ENCODE assay signal across 14 cellular contexts in the genomic region with DNA sequence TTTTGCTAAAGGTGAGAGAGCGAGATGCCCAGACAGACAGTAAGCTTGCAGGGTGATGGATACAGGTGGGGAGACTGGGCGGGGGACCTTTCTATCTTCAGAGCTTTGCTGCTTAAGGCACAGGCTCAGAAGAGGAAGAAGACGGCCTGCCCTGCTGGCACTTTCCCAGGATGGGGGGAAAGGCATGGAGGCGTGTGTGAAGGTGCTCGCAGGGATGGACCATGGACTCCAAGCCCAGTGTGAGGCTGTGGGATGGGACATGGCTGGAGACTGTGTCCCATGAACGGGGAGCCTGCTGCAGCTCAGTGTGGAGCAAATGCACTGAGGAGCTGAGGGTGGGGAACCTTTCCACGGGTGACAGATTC.
DNase-seq lines count a peak whose midpoint lies in the region; ATAC-seq, FAIRE-seq and TF ChIP-seq lines count a peak whose summit lies in the region.
"Had no signal": no experiment of that assay in that cellular context is flagged by ENCODE, and none has a peak within 500 bp of the region (broad histone marks: within the 10 kb centered on the region; RNA-seq: fewer than 3 reads in every experiment).

No MANE protein-coding gene starts in this region.

- H3K27me3 ChIP-seq in BLaER1 = peaks cover 23% of the 10 kb centered on the region
- H3K27me3 ChIP-seq in H1 (replicated peaks in 1 of 4; ENCODE audit: control insufficient read depth in 3 of 4, extremely low read depth in 1 of 4, insufficient read depth in 3 of 4, low read length in 3 of 4) = no peaks in the 10 kb centered on the region
- H3K27me3 ChIP-seq in neural progenitor cell = no peaks in the 10 kb centered on the region

- H3K4me2 ChIP-seq in BLaER1 (peak overlapping the region; percentile 76), H1 (ENCODE audit: insufficient read depth in 1 of 2, low read depth in 2 of 2, low read length in 2 of 2) (no peak overlapping the region), neural progenitor cell (no peak overlapping the region)

- H4K20me1 ChIP-seq in BLaER1 (0 out of 2 replicates have a peak, but pooled peaks cover 6% of the 10 kb centered on the region), H1 (replicated peaks in 1 of 2; ENCODE audit: control insufficient read depth in 1 of 2, insufficient read depth in 2 of 2, low read length in 2 of 2) (no peaks in the 10 kb centered on the region), neural progenitor cell (ENCODE audit: low read depth) (no peaks in the 10 kb centered on the region)

- H3K36me3 Mint-ChIP-seq in neural progenitor cell = no peaks in the 10 kb centered on the region
- H3K36me3 Mint-ChIP-seq in type B pancreatic cell = no peaks in the 10 kb centered on the region
- H3K36me3 Mint-ChIP-seq: CD4-positive, alpha-beta memory T cell had no signal

- no peaks in the 10 kb centered on the region for H3K36me3 ChIP-seq in BLaER1
- no peaks in the 10 kb centered on the region for H3K36me3 ChIP-seq in H1 (ENCODE audit: control insufficient read depth in 2 of 4, insufficient read depth in 4 of 4, low read length in 3 of 4)
- H3K36me3 ChIP-seq in neural progenitor cell = no peaks in the 10 kb centered on the region
- H3K36me3 ChIP-seq: HAP-1 had no signal

- WGBS in H1 (ENCODE audit: extremely low coverage in 1 of 2, insufficient coverage in 1 of 2, insufficient read length in 1 of 2, insufficient replicate concordance in 2 of 2, low coverage in 1 of 2, low lambda C conversion rate in 2 of 2, missing lambda C conversion rate in 1 of 2), 2 experiments = 85% methylated on average over 7 of the region's 7 CpGs; no CpG with 5 or more reads in 1 of the 2 experiments

- peaks cover 10% of the 10 kb centered on the region for H3K9me3 Mint-ChIP-seq in neural progenitor cell
- peaks cover 4% of the 10 kb centered on the region for H3K9me3 Mint-ChIP-seq in type B pancreatic cell

- CTCF ChIA-PET in H1 (lab: Charles Lee; ENCODE audit: partially characterized antibody) = interaction anchor here (0.7 to 4.9 kb wide), 6 partner anchors 9 to 60 kb away, joined by 3 to 26 read pairs (median 4); no protein-coding TSS in a partner anchor

- H3K23ac ChIP-seq in H1 (ENCODE audit: insufficient read length) = no peak overlapping the region

- H3K4me3 ChIP-seq in BLaER1 = no peak overlapping the region
- H3K4me3 ChIP-seq in H1 (ENCODE audit: extremely low read depth in 1 of 4, insufficient read depth in 2 of 4, low read depth in 3 of 4, low read length in 4 of 4) = no peak overlapping the region
- no peak overlapping the region for H3K4me3 ChIP-seq in neural progenitor cell
- H3K4me3 ChIP-seq: HAP-1 had no signal

- peak overlapping the region; percentile 13; the same call in 1 of the 2 replicates for H2AFZ ChIP-seq in H1 (ENCODE audit: low read length)
- no peak overlapping the region for H2AFZ ChIP-seq in neural progenitor cell (replicated peaks)

- H3K27ac ChIP-seq in BLaER1 (no peak overlapping the region), H1 (ENCODE audit: low read depth, low read length) (no peak overlapping the region), neural progenitor cell (no peak overlapping the region)
- H3K27ac ChIP-seq: C4-2B had no signal

- H3K4ac ChIP-seq in H1 (replicated peaks; ENCODE audit: insufficient read length, low read depth, low read length) = no peak overlapping the region

- TF ChIP-seq POLR2A in H1 (IDR thresholded peaks at IDR 0.05; ENCODE audit: control extremely low read depth in 1 of 2, low read depth in 2 of 2, low read length in 2 of 2) = no peak

- H3K4me3 Mint-ChIP-seq in neural progenitor cell (no peak overlapping the region), type B pancreatic cell (no peak overlapping the region)
- H3K4me3 Mint-ChIP-seq: B cell; CD4-positive, alpha-beta memory T cell had no signal

- H3K27me3 Mint-ChIP-seq in neural progenitor cell (ENCODE audit: insufficient read depth, low read depth) (peaks cover 15% of the 10 kb centered on the region), type B pancreatic cell (peaks cover 34% of the 10 kb centered on the region)

- H3K4me1 Mint-ChIP-seq in neural progenitor cell = peaks cover 29% of the 10 kb centered on the region
- peaks cover 11% of the 10 kb centered on the region for H3K4me1 Mint-ChIP-seq in type B pancreatic cell (ENCODE audit: unreplicated experiment)
- H3K4me1 Mint-ChIP-seq: B cell; CD4-positive, alpha-beta memory T cell had no signal

- H3F3A ChIP-seq in neural progenitor cell (ENCODE audit: low read depth) = no peaks in the 10 kb centered on the region

- H2BK120ac ChIP-seq in H1 (replicated peaks; ENCODE audit: low read depth, low read length) = no peak overlapping the region

- no peak for TF ChIP-seq RAD21 in H1 (IDR thresholded peaks at IDR 0.05 in 1 of 2, conservative IDR thresholded peaks at IDR 0.05 in 1 of 2; ENCODE audit: low read depth in 2 of 2, low read length in 2 of 2)

- no peak overlapping the region for H3K18ac ChIP-seq in H1 (ENCODE audit: extremely low read depth, low read length)

- no peak overlapping the region for H3K14ac ChIP-seq in H1 (ENCODE audit: insufficient read length)

- no peak overlapping the region for H2BK5ac ChIP-seq in H1 (ENCODE audit: low read depth, low read length)

- peaks cover 46% of the 10 kb centered on the region for H3K4me1 ChIP-seq in BLaER1
- H3K4me1 ChIP-seq in H1 (replicated peaks in 1 of 4; ENCODE audit: control insufficient read depth in 3 of 4, insufficient read depth in 4 of 4, low read length in 3 of 4) = no peaks in the 10 kb centered on the region; a peak in 1 of 7 replicates
- H3K4me1 ChIP-seq in neural progenitor cell = no peaks in the 10 kb centered on the region
- H3K4me1 ChIP-seq: HAP-1 had no signal

- no peak for FAIRE-seq in H1 (lab: Jason Lieb, UNC)
- FAIRE-seq: GM12892 had no signal

- H3K27ac Mint-ChIP-seq in neural progenitor cell (peak overlapping the region; percentile 27), type B pancreatic cell (no peak overlapping the region)
- H3K27ac Mint-ChIP-seq: B cell; CD4-positive, alpha-beta memory T cell had no signal

- H4K5ac ChIP-seq in H1 (ENCODE audit: insufficient read length, low read depth, low read length) = no peak overlapping the region

- no peaks in the 10 kb centered on the region for H3K79me1 ChIP-seq in H1 (ENCODE audit: low read depth, low read length)

- H3K79me2 ChIP-seq in H1 (ENCODE audit: control insufficient read depth in 1 of 2, insufficient read depth in 2 of 2, low read length in 2 of 2) (no peaks in the 10 kb centered on the region), neural progenitor cell (ENCODE audit: low read depth) (no peaks in the 10 kb centered on the region)

- H3K9ac ChIP-seq in BLaER1 (no peak overlapping the region), H1 (replicated peaks in 1 of 4; ENCODE audit: extremely low read depth in 1 of 4, low read depth in 3 of 4, low read length in 3 of 4) (no peak overlapping the region), neural progenitor cell (no peak overlapping the region)

- no peaks in the 10 kb centered on the region for H3K23me2 ChIP-seq in H1 (ENCODE audit: low read depth, low read length)

- no peak overlapping the region for H2AK5ac ChIP-seq in H1 (ENCODE audit: low read depth, low read length)

- DNase-seq in H1 (ENCODE audit: low read depth in 1 of 2, low spot score in 2 of 2) (no peak), neural progenitor cell (ENCODE audit: low spot score) (no peak), type B pancreatic cell (ENCODE audit: extremely low spot score, unreplicated experiment) (peak; percentile 43), NCI-H446 (lab: John Stamatoyannopoulos, UW) (no peak)
- DNase-seq: CD4-positive, alpha-beta memory T cell; DMS153; DMS79; GDM1 had no signal

- H3K56ac ChIP-seq in H1 (replicated peaks; ENCODE audit: insufficient read length, low read depth, low read length) = no peak overlapping the region

- TF ChIP-seq CTCF in H1 (IDR thresholded peaks at IDR 0.05; ENCODE audit: control extremely low read depth in 1 of 3, insufficient read depth in 1 of 3, low read depth in 1 of 3, low read length in 3 of 3) (no peak), neural progenitor cell (IDR thresholded peaks at IDR 0.05) (no peak), type B pancreatic cell (conservative IDR thresholded peaks at IDR 0.05) (no peak)

- no peak for TF ChIP-seq EP300 in H1 (IDR thresholded peaks at IDR 0.05; ENCODE audit: borderline replicate concordance in 1 of 2, low read depth in 2 of 2, low read length in 2 of 2)

- no peak overlapping the region for H2BK20ac ChIP-seq in H1 (ENCODE audit: low read length)

- POLR2A ChIA-PET in H1 (lab: Charles Lee; ENCODE audit: partially characterized antibody) = no interaction called here

- H4K8ac ChIP-seq in H1 (ENCODE audit: extremely low read depth, insufficient read depth, low read length) = no peak overlapping the region

- no peak overlapping the region for H2BK15ac ChIP-seq in H1 (ENCODE audit: low read length)

- no peak overlapping the region for H4K91ac ChIP-seq in H1 (replicated peaks; ENCODE audit: insufficient read length, low read length)

- H2BK12ac ChIP-seq in H1 (ENCODE audit: low read depth, low read length) = no peak overlapping the region

- ATAC-seq in GM19455 (IDR thresholded peaks at IDR 0.05; ENCODE audit: unreplicated experiment) = no peak

- peaks cover 10% of the 10 kb centered on the region for H3K9me3 ChIP-seq in BLaER1
- no peaks in the 10 kb centered on the region for H3K9me3 ChIP-seq in H1 (ENCODE audit: insufficient read depth in 2 of 2, low read depth in 1 of 2, low read length in 1 of 2)
- no peaks in the 10 kb centered on the region for H3K9me3 ChIP-seq in neural progenitor cell (ENCODE audit: low read depth)
- H3K9me3 ChIP-seq: HAP-1 had no signal

TF ChIP-seq in H1, 55 proteins besides CTCF, POLR2A, EP300 and RAD21:
- no peak for TF ChIP-seq BRCA1 (IDR thresholded peaks at IDR 0.05; ENCODE audit: low read depth, low read length)
- TF ChIP-seq CREB1 (IDR thresholded peaks at IDR 0.05) = no peak
- no peak for TF ChIP-seq HDAC6 (IDR thresholded peaks at IDR 0.05; ENCODE audit: low read depth, low read length)
- no peak for TF ChIP-seq CBX8 (IDR thresholded peaks at IDR 0.05; ENCODE audit: borderline replicate concordance, low read depth, low read length)
- no peak for TF ChIP-seq POU5F1 (IDR thresholded peaks at IDR 0.05; ENCODE audit: low read depth, low read length)
- no peak for TF ChIP-seq HDAC2 (IDR thresholded peaks at IDR 0.05; ENCODE audit: borderline replicate concordance in 1 of 2, low read depth in 2 of 2, low read length in 2 of 2)
- no peak for TF ChIP-seq ATF3 (IDR thresholded peaks at IDR 0.05; ENCODE audit: insufficient read depth, low read depth, low read length)
